ENCODE assay signal across 7 cellular contexts in the genomic region with DNA sequence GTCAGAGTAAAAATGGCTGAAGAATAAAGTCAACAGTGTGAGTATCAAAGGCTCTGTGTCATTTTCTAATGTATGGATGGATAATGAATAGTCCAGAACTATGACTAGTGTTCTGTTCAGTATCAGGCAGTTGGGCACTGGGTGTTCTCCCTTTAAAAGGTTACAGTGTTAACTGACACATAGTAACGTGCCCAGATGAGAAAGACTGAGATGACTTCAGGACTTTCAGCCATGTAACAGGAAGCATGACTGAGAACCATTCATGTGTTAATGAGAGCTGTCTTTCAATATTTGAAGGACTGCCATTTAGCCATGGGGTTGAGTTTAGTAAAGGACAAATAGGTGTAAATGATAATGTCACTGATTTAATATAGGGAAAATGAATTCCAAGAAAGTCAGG.
DNase-seq lines count a peak whose midpoint lies in the region; ATAC-seq, FAIRE-seq and TF ChIP-seq lines count a peak whose summit lies in the region.

No MANE protein-coding gene starts in this region.

- no peaks in the 10 kb centered on the region for H3K27me3 Mint-ChIP-seq in T-helper 17 cell

- H3K36me3 ChIP-seq in neural cell (ENCODE audit: insufficient read depth, low read length) (no peaks in the 10 kb centered on the region), upper lobe of right lung (no peaks in the 10 kb centered on the region)

- H3K79me2 ChIP-seq in neural cell (replicated peaks; ENCODE audit: insufficient read depth, low read length) = no peaks in the 10 kb centered on the region

- no peaks in the 10 kb centered on the region for H3F3A ChIP-seq in neural cell (ENCODE audit: insufficient read depth, low read length, poor library complexity, severe bottlenecking)

- intact Hi-C loops in upper lobe of right lung (cut with DNase I) = no loop called here

- no peak overlapping the region for H2AFZ ChIP-seq in neural cell (ENCODE audit: low read depth, low read length)

- H3K36me3 Mint-ChIP-seq in T-helper 17 cell (ENCODE audit: low read depth) = no peaks in the 10 kb centered on the region

- ATAC-seq in HG02588 (IDR thresholded peaks at IDR 0.05; ENCODE audit: unreplicated experiment) (peak; percentile 99), upper lobe of right lung (no peak), T-helper 17 cell (no peak)

- no peak for TF ChIP-seq RAD21 in neural cell (conservative IDR thresholded peaks at IDR 0.05)

- H3K4me3 ChIP-seq in neural cell (ENCODE audit: low read length) = no peak overlapping the region
- no peak overlapping the region for H3K4me3 ChIP-seq in upper lobe of right lung

- no peaks in the 10 kb centered on the region for H3K9me3 ChIP-seq in neural cell (ENCODE audit: low read length)
- no peaks in the 10 kb centered on the region for H3K9me3 ChIP-seq in upper lobe of right lung
- no peaks in the 10 kb centered on the region for H3K9me3 ChIP-seq in T-helper 17 cell (ENCODE audit: control insufficient read depth, low read length, poor library complexity, severe bottlenecking)

- TF ChIP-seq EP300 in neural cell (conservative IDR thresholded peaks at IDR 0.05; ENCODE audit: poor library complexity, severe bottlenecking) = peak; percentile 48

- H3K9me2 ChIP-seq in neural cell (ENCODE audit: insufficient read depth, low read length) = no peaks in the 10 kb centered on the region

- FAIRE-seq in GM19239 (lab: Jason Lieb, UNC) = peak; percentile 23

- no peaks in the 10 kb centered on the region for H3K4me1 Mint-ChIP-seq in T-helper 17 cell

- no peaks in the 10 kb centered on the region for H4K20me1 ChIP-seq in neural cell (ENCODE audit: insufficient read depth)

- no peak overlapping the region for H3K27ac Mint-ChIP-seq in T-helper 17 cell

- TF ChIP-seq CTCF in neural cell (IDR thresholded peaks at IDR 0.05; ENCODE audit: poor library complexity, severe bottlenecking) (no peak), upper lobe of right lung (IDR thresholded peaks at IDR 0.05) (no peak)

- H3K9ac ChIP-seq in neural cell (ENCODE audit: low read length) = no peak overlapping the region

- no peaks in the 10 kb centered on the region for H3K27me3 ChIP-seq in neural cell (ENCODE audit: insufficient read depth, low read depth, low read length)
- no peaks in the 10 kb centered on the region for H3K27me3 ChIP-seq in upper lobe of right lung

- H3K4me1 ChIP-seq in upper lobe of right lung = no peaks in the 10 kb centered on the region

- H3K4me2 ChIP-seq in neural cell (ENCODE audit: low read length) = no peak overlapping the region

- DNase-seq in GM19239 (ENCODE audit: insufficient read length, low spot score) = no peak
- peak; percentile 36 for DNase-seq in HK-2 (ENCODE audit: unreplicated experiment)
- DNase-seq in upper lobe of right lung = no peak
- DNase-seq in T-helper 17 cell = no peak
- DNase-seq in GM03348 (ENCODE audit: low spot score) = no peak

- H3K27ac ChIP-seq in neural cell (ENCODE audit: low read length) (no peak overlapping the region), upper lobe of right lung (no peak overlapping the region)

- H3K4me3 Mint-ChIP-seq in T-helper 17 cell = no peak overlapping the region

TF ChIP-seq in neural cell, 6 proteins besides CTCF, POLR2A, EP300 and RAD21:
- TF ChIP-seq EZH2 (IDR thresholded peaks at IDR 0.05; ENCODE audit: borderline replicate concordance, insufficient read depth, low read length, poor library complexity, severe bottlenecking) (no peak), MXI1 (conservative IDR thresholded peaks at IDR 0.05; ENCODE audit: poor library complexity, severe bottlenecking) (no peak), SMC3 (conservative IDR thresholded peaks at IDR 0.05; ENCODE audit: poor library complexity) (no peak), POLR2AphosphoS5 (IDR thresholded peaks at IDR 0.05) (no peak), TAF1 (IDR thresholded peaks at IDR 0.05; ENCODE audit: low read depth) (no peak)
- TF ChIP-seq, protein P1, sequence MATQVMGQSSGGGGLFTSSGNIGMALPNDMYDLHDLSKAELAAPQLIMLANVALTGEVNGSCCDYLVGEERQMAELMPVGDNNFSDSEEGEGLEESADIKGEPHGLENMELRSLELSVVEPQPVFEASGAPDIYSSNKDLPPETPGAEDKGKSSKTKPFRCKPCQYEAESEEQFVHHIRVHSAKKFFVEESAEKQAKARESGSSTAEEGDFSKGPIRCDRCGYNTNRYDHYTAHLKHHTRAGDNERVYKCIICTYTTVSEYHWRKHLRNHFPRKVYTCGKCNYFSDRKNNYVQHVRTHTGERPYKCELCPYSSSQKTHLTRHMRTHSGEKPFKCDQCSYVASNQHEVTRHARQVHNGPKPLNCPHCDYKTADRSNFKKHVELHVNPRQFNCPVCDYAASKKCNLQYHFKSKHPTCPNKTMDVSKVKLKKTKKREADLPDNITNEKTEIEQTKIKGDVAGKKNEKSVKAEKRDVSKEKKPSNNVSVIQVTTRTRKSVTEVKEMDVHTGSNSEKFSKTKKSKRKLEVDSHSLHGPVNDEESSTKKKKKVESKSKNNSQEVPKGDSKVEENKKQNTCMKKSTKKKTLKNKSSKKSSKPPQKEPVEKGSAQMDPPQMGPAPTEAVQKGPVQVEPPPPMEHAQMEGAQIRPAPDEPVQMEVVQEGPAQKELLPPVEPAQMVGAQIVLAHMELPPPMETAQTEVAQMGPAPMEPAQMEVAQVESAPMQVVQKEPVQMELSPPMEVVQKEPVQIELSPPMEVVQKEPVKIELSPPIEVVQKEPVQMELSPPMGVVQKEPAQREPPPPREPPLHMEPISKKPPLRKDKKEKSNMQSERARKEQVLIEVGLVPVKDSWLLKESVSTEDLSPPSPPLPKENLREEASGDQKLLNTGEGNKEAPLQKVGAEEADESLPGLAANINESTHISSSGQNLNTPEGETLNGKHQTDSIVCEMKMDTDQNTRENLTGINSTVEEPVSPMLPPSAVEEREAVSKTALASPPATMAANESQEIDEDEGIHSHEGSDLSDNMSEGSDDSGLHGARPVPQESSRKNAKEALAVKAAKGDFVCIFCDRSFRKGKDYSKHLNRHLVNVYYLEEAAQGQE (IDR thresholded peaks at IDR 0.05; ENCODE audit: borderline replicate concordance) = no peak
